ENCODE assay signal across 9 cellular contexts in the genomic region with DNA sequence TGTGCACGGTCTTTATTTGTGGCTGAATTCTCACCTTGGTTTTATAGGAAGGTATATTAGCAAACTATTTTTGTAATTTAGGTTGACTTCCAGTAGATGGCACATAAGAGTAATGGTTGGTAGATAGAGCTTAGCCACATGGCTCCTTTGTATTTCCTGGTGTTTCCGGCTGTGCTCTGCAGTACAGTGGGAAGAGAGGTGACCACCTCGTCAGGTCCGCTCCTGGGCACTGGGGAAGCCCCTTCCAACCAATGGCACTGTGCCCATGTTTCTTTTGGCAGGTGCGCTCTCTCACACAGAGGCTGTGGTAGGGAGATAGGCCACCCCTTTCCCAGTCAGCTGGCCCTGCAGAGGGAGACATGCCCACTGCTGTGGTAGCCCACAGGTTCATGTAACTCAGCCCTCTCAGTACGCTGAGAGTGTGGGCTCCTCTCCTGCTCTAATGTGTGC.
DNase-seq lines count a peak whose midpoint lies in the region; ATAC-seq, FAIRE-seq and TF ChIP-seq lines count a peak whose summit lies in the region.
"Had no signal": no experiment of that assay in that cellular context is flagged by ENCODE, and none has a peak within 500 bp of the region (broad histone marks: within the 10 kb centered on the region; RNA-seq: fewer than 3 reads in every experiment).

No MANE protein-coding gene starts in this region.

- no peak overlapping the region for H3K27ac ChIP-seq in SU-DHL-6 (ENCODE audit: low read depth, low read length)
- no peak overlapping the region for H3K27ac ChIP-seq in kidney (ENCODE audit: low read depth in 2 of 2, low read length in 2 of 2)

- FAIRE-seq in kidney (lab: Jason Lieb, UNC): no peak

- H3K9me2 ChIP-seq in SU-DHL-6 (replicated peaks; ENCODE audit: insufficient read depth, low read length): no peaks in the 10 kb centered on the region

- no peaks in the 10 kb centered on the region for H3K9me3 ChIP-seq in SU-DHL-6 (ENCODE audit: insufficient read depth, low read length)
- no peaks in the 10 kb centered on the region for H3K9me3 ChIP-seq in kidney (ENCODE audit: control insufficient read depth in 1 of 2, low read length in 2 of 2)

- no peaks in the 10 kb centered on the region for H3K4me1 ChIP-seq in kidney (ENCODE audit: control insufficient read depth in 1 of 2, insufficient read depth in 1 of 2, low read depth in 1 of 2, low read length in 2 of 2)

- peak; percentile 29 for TF ChIP-seq CTCF in SU-DHL-6 (IDR thresholded peaks at IDR 0.05; ENCODE audit: insufficient read depth, low read length, poor library complexity, severe bottlenecking)
- TF ChIP-seq CTCF in kidney (IDR thresholded peaks at IDR 0.05; ENCODE audit: borderline replicate concordance, extremely low read depth, insufficient read depth): no peak

- intact Hi-C loops in kidney (cut with DNase I): no loop called here

- no peak overlapping the region for H3K4me3 ChIP-seq in SU-DHL-6 (ENCODE audit: insufficient read depth, low read length, poor library complexity, severe bottlenecking)
- no peak overlapping the region for H3K4me3 ChIP-seq in kidney (ENCODE audit: low read length in 2 of 2)

- no peak overlapping the region for H3K4me2 ChIP-seq in SU-DHL-6 (ENCODE audit: low read depth, low read length, poor library complexity, severe bottlenecking)

- no peaks in the 10 kb centered on the region for H3K79me2 ChIP-seq in SU-DHL-6 (ENCODE audit: insufficient read depth, low read length)

- no peaks in the 10 kb centered on the region for H4K20me1 ChIP-seq in SU-DHL-6 (ENCODE audit: low read depth, low read length)

- H2AFZ ChIP-seq in SU-DHL-6 (ENCODE audit: low read depth, low read length, severe bottlenecking): peak overlapping the region; percentile 97

- DNase-seq in Caki2 (ENCODE audit: low read depth) (peak; percentile 33), H4 (ENCODE audit: low spot score) (peak; percentile 46), kidney tubule cell (ENCODE audit: low spot score) (peak; percentile 52), NCI-H2171 (lab: John Stamatoyannopoulos, UW) (no peak), kidney (no peak), NCI-H2196 (lab: John Stamatoyannopoulos, UW; ENCODE audit: unreplicated experiment) (no peak)
- DNase-seq: activated B cell treated with CpG ODN at 0.5 μM for 24 hours had no signal

- in situ Hi-C loops in Caki2 (cut with HindIII; ENCODE audit: low pct_unique_long_range_greater_than_20kb, low sequenced_read_pairs): no loop called here

- no peak for ATAC-seq in HG03045 (IDR thresholded peaks at IDR 0.05; ENCODE audit: unreplicated experiment)

- H3K9ac ChIP-seq in SU-DHL-6 (ENCODE audit: low read length) (no peak overlapping the region), kidney (ENCODE audit: low read length in 2 of 2) (no peak overlapping the region)

- no peaks in the 10 kb centered on the region for H3K36me3 ChIP-seq in SU-DHL-6 (ENCODE audit: low read length)
- H3K36me3 ChIP-seq in kidney (ENCODE audit: control insufficient read depth in 1 of 2, insufficient read depth in 2 of 2, low read length in 2 of 2): no peaks in the 10 kb centered on the region

- no peaks in the 10 kb centered on the region for H3F3A ChIP-seq in SU-DHL-6 (ENCODE audit: insufficient read depth)

- no peaks in the 10 kb centered on the region for H3K27me3 ChIP-seq in SU-DHL-6 (ENCODE audit: low read length)

Comparison
In these comparisons a context has a peak if more than half of its experiments do, and no peak if none do; other contexts are left out.
1. DNase-seq: peak in Caki2 (single experiment), H4 (single experiment) and kidney tubule cell (single experiment); none in NCI-H2171 (single experiment), kidney (single experiment) and NCI-H2196 (single experiment).